Comparison of ENCODE assay signal across 17 cellular contexts in the genomic region with DNA sequence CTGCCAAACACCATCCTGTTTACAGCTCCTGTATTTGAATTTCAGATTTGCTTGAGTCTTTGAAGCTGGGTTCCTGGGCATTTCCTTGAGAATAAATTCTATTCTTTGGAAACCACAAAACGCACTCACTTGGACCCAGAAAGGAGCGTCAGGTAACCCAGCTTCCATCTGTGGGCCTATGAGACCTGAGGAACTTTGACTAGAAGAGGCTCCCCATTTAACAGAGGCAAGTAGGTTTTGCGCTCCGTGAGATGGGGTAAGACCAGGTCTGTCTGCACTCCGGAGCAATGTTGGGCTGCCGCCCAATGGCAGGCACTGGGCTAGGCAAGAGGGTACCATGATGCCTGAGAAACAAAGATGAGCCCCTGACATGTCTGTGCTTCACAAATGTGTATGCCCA. TPM values are rescaled to one million over a fixed set of nuclear protein-coding genes. Genes with fewer than 3 reads are reported as not detected.
A peak's percentile ranks its signal among the peaks of the same experiment; 100 is the strongest.
DNase-seq lines count a peak whose midpoint lies in the region; ATAC-seq, FAIRE-seq and TF ChIP-seq lines count a peak whose summit lies in the region.
"Had no signal": no experiment of that assay in that cellular context is flagged by ENCODE, and none has a peak within 500 bp of the region (broad histone marks: within the 10 kb centered on the region; RNA-seq: fewer than 3 reads in every experiment).

No MANE protein-coding gene starts in this region.

- DNase-seq in CD4-positive, alpha-beta memory T cell, result peak; percentile 34 to 53 (median 50)
- DNase-seq in activated CD4-positive, alpha-beta T cell treated with anti-CD3 and anti-CD28 coated beads for 48 hours, result peak; percentile 66
- DNase-seq in nephron progenitor cell, result no peak
- no peak for DNase-seq in HepG2 (ENCODE audit: low spot score)
- DNase-seq in Caco-2, result no peak
- DNase-seq in NCI-H2171 (lab: John Stamatoyannopoulos, UW), result no peak
- no peak for DNase-seq in NCI-H524 treated with DMSO at 0.1 percent for 48 hours (lab: John Stamatoyannopoulos, UW)
- DNase-seq: left ventricle myocardium superior, NCI-H1105, NCI-H2171 treated with DMSO at 0.1 percent for 48 hours, small intestine had no signal

- 76% methylated on average over 6 of the region's 6 CpGs for WGBS in HepG2 (ENCODE audit: low lambda C conversion rate)

- H3K4me3 Mint-ChIP-seq in CD4-positive, alpha-beta memory T cell, result peak overlapping the region; percentile 75 to 95 (median 88)
- H3K4me3 Mint-ChIP-seq in activated naive CD4-positive, alpha-beta T cell treated with anti-CD3 and anti-CD28 coated beads, Interleukin-2, amount 50 U/mL, for 24 hours, result peak overlapping the region; percentile 90
- H3K4me3 Mint-ChIP-seq in nephron progenitor cell (peak overlapping the region; percentile 83), Caco-2 (ENCODE audit: unreplicated experiment) (no peak overlapping the region)
- H3K4me3 Mint-ChIP-seq: dendritic cell treated with granulocyte-macrophage colony-stimulating factor and Interleukin-4, amounts not matched to agents 40 ng/mL and 50 ng/mL, for 4 days had no signal

- no peaks in the 10 kb centered on the region for H3K36me3 ChIP-seq in CD4-positive, alpha-beta memory T cell (ENCODE audit: insufficient read depth, low read length)
- H3K36me3 ChIP-seq in HepG2 (replicated peaks in 1 of 2; ENCODE audit: control insufficient read depth in 1 of 2, insufficient read depth in 2 of 2, low read length in 2 of 2) (no peaks in the 10 kb centered on the region), Caco-2 (ENCODE audit: control insufficient read depth, insufficient read depth, low read length) (no peaks in the 10 kb centered on the region)

- ATAC-seq in HepG2, result no peak
- ATAC-seq: GM12878, left ventricle myocardium superior had no signal

- no peak overlapping the region for H3K9ac ChIP-seq in HepG2 (ENCODE audit: insufficient read depth, low read depth, low read length)

- no peaks in the 10 kb centered on the region for H3K36me3 Mint-ChIP-seq in CD4-positive, alpha-beta memory T cell
- H3K36me3 Mint-ChIP-seq in activated naive CD4-positive, alpha-beta T cell treated with anti-CD3 and anti-CD28 coated beads, Interleukin-2, amount 50 U/mL, for 24 hours, result no peaks in the 10 kb centered on the region
- H3K36me3 Mint-ChIP-seq in nephron progenitor cell (ENCODE audit: low read depth) (no peaks in the 10 kb centered on the region), Caco-2 (ENCODE audit: insufficient read depth, unreplicated experiment) (no peaks in the 10 kb centered on the region)

- H3K4me1 Mint-ChIP-seq in CD4-positive, alpha-beta memory T cell, result peaks cover 22 to 60% (median 46%) of the 10 kb centered on the region in 4 donors
- peaks cover 79% of the 10 kb centered on the region for H3K4me1 Mint-ChIP-seq in activated naive CD4-positive, alpha-beta T cell treated with anti-CD3 and anti-CD28 coated beads, Interleukin-2, amount 50 U/mL, for 24 hours
- H3K4me1 Mint-ChIP-seq in nephron progenitor cell (peaks cover 85% of the 10 kb centered on the region), Caco-2 (ENCODE audit: low read depth, unreplicated experiment) (peaks cover 25% of the 10 kb centered on the region)

- TF ChIP-seq RAD21 in HepG2 (CRISPR knock-in tag; IDR thresholded peaks at IDR 0.05), result no peak

- H3K9me3 Mint-ChIP-seq in CD4-positive, alpha-beta memory T cell, result no peaks in the 10 kb centered on the region
- no peaks in the 10 kb centered on the region for H3K9me3 Mint-ChIP-seq in activated naive CD4-positive, alpha-beta T cell treated with anti-CD3 and anti-CD28 coated beads, Interleukin-2, amount 50 U/mL, for 24 hours
- H3K9me3 Mint-ChIP-seq in nephron progenitor cell (no peaks in the 10 kb centered on the region), Caco-2 (ENCODE audit: unreplicated experiment) (no peaks in the 10 kb centered on the region)
- H3K9me3 Mint-ChIP-seq: activated T-helper 2 cell treated with anti-CD3 and anti-CD28 coated beads, Interferon-gamma antibody, Interleukin-2, Interleukin-4, amounts not matched to agents 10 μg/mL and 5 μg/mL and 100 μg/mL, durations not matched to agents 14 hours and 24 hours and 36 hours; dendritic cell treated with granulocyte-macrophage colony-stimulating factor and Interleukin-4, amounts not matched to agents 40 ng/mL and 50 ng/mL, for 4 days had no signal

- TF ChIP-seq CTCF in nephron progenitor cell (IDR thresholded peaks at IDR 0.05) (no peak), HepG2 (CRISPR knock-in tag; IDR thresholded peaks at IDR 0.05) (no peak), Caco-2 (IDR thresholded peaks at IDR 0.05; ENCODE audit: insufficient read depth in 1 of 2, low read depth in 1 of 2, low read length in 1 of 2, severe bottlenecking in 1 of 2, unreplicated experiment in 1 of 2) (no peak)

- intact Hi-C loops in CD4-positive, alpha-beta memory T cell (cut with micrococcal nuclease), result no loop called here
- intact Hi-C loops in HepG2 (cut with micrococcal nuclease; ENCODE audit: unreplicated experiment), result loop anchor here (5.0 kb wide), 1 partner anchor 200 kb away; the partner anchor contains the start of gene CCDC138
- intact Hi-C loops in Caco-2 (cut with micrococcal nuclease; ENCODE audit: unreplicated experiment), result no loop called here

- H3K4me2 ChIP-seq in HepG2 (ENCODE audit: low read depth, low read length), result no peak overlapping the region

- H3K9me3 ChIP-seq in CD4-positive, alpha-beta memory T cell (ENCODE audit: control insufficient read depth in 1 of 2, low read length in 2 of 2), result no peaks in the 10 kb centered on the region
- no peaks in the 10 kb centered on the region for H3K9me3 ChIP-seq in HepG2 (ENCODE audit: low read length)
- no peaks in the 10 kb centered on the region for H3K9me3 ChIP-seq in Caco-2

- no peak overlapping the region for H2AFZ ChIP-seq in HepG2 (ENCODE audit: low read length)

- TF ChIP-seq EP300 in HepG2 (IDR thresholded peaks at IDR 0.05; ENCODE audit: low read depth in 2 of 2, low read length in 2 of 2) (no peak), HepG2 (CRISPR knock-in tag; IDR thresholded peaks at IDR 0.05; ENCODE audit: borderline replicate concordance) (no peak)

- H3K4me3 ChIP-seq in CD4-positive, alpha-beta memory T cell (ENCODE audit: low read length in 2 of 2), result no peak overlapping the region
- H3K4me3 ChIP-seq in HepG2 (replicated peaks in 1 of 3; ENCODE audit: insufficient read depth in 1 of 3, low read depth in 2 of 3, low read length in 3 of 3) (no peak overlapping the region), Caco-2 (ENCODE audit: low read depth, low read length) (no peak overlapping the region)
- H3K4me3 ChIP-seq: GM12878 had no signal

- peaks cover 32% of the 10 kb centered on the region for H3K4me1 ChIP-seq in CD4-positive, alpha-beta memory T cell (ENCODE audit: insufficient read depth, low read length)
- H3K4me1 ChIP-seq in HepG2 (ENCODE audit: insufficient read depth, low read length) (peaks cover 21% of the 10 kb centered on the region), Caco-2 (peaks cover 23% of the 10 kb centered on the region)

- no peaks in the 10 kb centered on the region for H4K20me1 ChIP-seq in HepG2 (ENCODE audit: insufficient read depth, low read length)

- BruUV-seq in HepG2 (replicated peaks; lab: Mats Ljungman, UMichigan) (no TSS peak), Caco-2 (replicated peaks; lab: Mats Ljungman, UMichigan) (no TSS peak)

- H3K27me3 ChIP-seq in CD4-positive, alpha-beta memory T cell (ENCODE audit: insufficient read depth, low read length), result no peaks in the 10 kb centered on the region
- H3K27me3 ChIP-seq in HepG2 (ENCODE audit: control insufficient read depth in 1 of 2, insufficient read depth in 2 of 2, low read length in 2 of 2), result peaks cover 7 to 51% of the 10 kb centered on the region in 2 experiments; a peak in 4 of 5 replicates
- H3K27me3 ChIP-seq in Caco-2 (replicated peaks; ENCODE audit: control insufficient read depth, insufficient read depth, low read length), result no peaks in the 10 kb centered on the region

- peak overlapping the region in 6 of 7 donors; percentile 62 to 87 (median 71) for H3K27ac Mint-ChIP-seq in CD4-positive, alpha-beta memory T cell
- peak overlapping the region; percentile 56 for H3K27ac Mint-ChIP-seq in activated naive CD4-positive, alpha-beta T cell treated with anti-CD3 and anti-CD28 coated beads, Interleukin-2, amount 50 U/mL, for 24 hours
- H3K27ac Mint-ChIP-seq in nephron progenitor cell (peak overlapping the region; percentile 13), Caco-2 (ENCODE audit: unreplicated experiment) (no peak overlapping the region)
- H3K27ac Mint-ChIP-seq: activated T-helper 2 cell treated with anti-CD3 and anti-CD28 coated beads, Interferon-gamma antibody, Interleukin-2, Interleukin-4, amounts not matched to agents 10 μg/mL and 5 μg/mL and 100 μg/mL, durations not matched to agents 14 hours and 24 hours and 36 hours; dendritic cell treated with granulocyte-macrophage colony-stimulating factor and Interleukin-4, amounts not matched to agents 40 ng/mL and 50 ng/mL, for 4 days; progenitor cell of endocrine pancreas had no signal

- in situ Hi-C loops in HepG2 (cut with HindIII; ENCODE audit: extremely low pct_ligation_motif_present, low pct_unique_long_range_greater_than_20kb), result loop anchor here (5.0 kb wide), 1 partner anchor 60 kb away; no protein-coding TSS in a partner anchor

- H3K27ac ChIP-seq in CD4-positive, alpha-beta memory T cell (ENCODE audit: low read depth, low read length), result no peak overlapping the region
- H3K27ac ChIP-seq in HepG2 (ENCODE audit: extremely low read length, insufficient read depth, low read length), result no peak overlapping the region

- H3K27me3 Mint-ChIP-seq in CD4-positive, alpha-beta memory T cell, result peaks cover 0 to 7% of the 10 kb centered on the region in 2 donors
- no peaks in the 10 kb centered on the region for H3K27me3 Mint-ChIP-seq in activated naive CD4-positive, alpha-beta T cell treated with anti-CD3 and anti-CD28 coated beads, Interleukin-2, amount 50 U/mL, for 24 hours
- H3K27me3 Mint-ChIP-seq in nephron progenitor cell (ENCODE audit: low read depth, poor library complexity) (no peaks in the 10 kb centered on the region), Caco-2 (ENCODE audit: insufficient read depth, unreplicated experiment) (no peaks in the 10 kb centered on the region)

- no peak for TF ChIP-seq POLR2A in HepG2 (IDR thresholded peaks at IDR 0.05; ENCODE audit: insufficient read depth in 1 of 2, low read depth in 2 of 2, low read length in 2 of 2)

- no peak for FAIRE-seq in HepG2 (lab: Jason Lieb, UNC)
- FAIRE-seq: G401.6, GM12878, small intestine had no signal

- CTCF ChIA-PET in CD4-positive, alpha-beta memory T cell (lab: Charles Lee; ENCODE audit: partially characterized antibody), result interaction anchor here (1.0 to 8.2 kb wide), 7 partner anchors 11 to 134 kb away, joined by 3 to 104 read pairs (median 4); no protein-coding TSS in a partner anchor
- CTCF ChIA-PET in HepG2 (lab: Yijun Ruan, JAX; ENCODE audit: low intra/inter-chr PET ratio, low total read pairs) (no interaction called here), Caco-2 (lab: Charles Lee) (no interaction called here)

- POLR2A ChIA-PET in CD4-positive, alpha-beta memory T cell (lab: Charles Lee; ENCODE audit: partially characterized antibody), result interaction anchor here (0.7 to 5.1 kb wide), 5 partner anchors 19 to 59 kb away, joined by 3 to 25 read pairs (median 3); no protein-coding TSS in a partner anchor
- POLR2A ChIA-PET in HepG2 (lab: Yijun Ruan, JAX), result no interaction called here
- POLR2A ChIA-PET in Caco-2 (lab: Charles Lee), result no interaction called here

- no peaks in the 10 kb centered on the region for H3K79me2 ChIP-seq in HepG2 (ENCODE audit: insufficient read depth, low read length)

RNA-seq across cellular contexts. Expression of gene EDAR, which starts 1.9 kb away (rescaled TPM):
- total RNA-seq in CD4-positive, alpha-beta memory T cell, result 1 to 10 TPM; 5.8 to 6.3 TPM
- polyA plus RNA-seq in CD4-positive, alpha-beta memory T cell, result 1 to 10 TPM; 3.0 to 3.5 TPM
- total RNA-seq in HepG2 (2016; rRNA removed; fragmentation: Illumina TruSeq; extraction: Trizol) (not detected in 2 replicates), Caco-2 (2022) (0.82 and 0.95 TPM in 2 replicates)
- total RNA-seq in HepG2 (2016; cell fraction: cytosol; rRNA removed; fragmentation: Illumina TruSeq; extraction: Trizol; ENCODE audit: low read depth), result not detected in 2 replicates
- not detected in 2 replicates for total RNA-seq in HepG2 (2016; cell fraction: insoluble cytoplasmic fraction; rRNA removed; fragmentation: Illumina TruSeq; extraction: Trizol)
- total RNA-seq in HepG2 (2016; cell fraction: membrane; rRNA removed; fragmentation: Illumina TruSeq; extraction: Trizol), result not detected in 2 replicates
- total RNA-seq in HepG2 (2016; cell fraction: nucleus; rRNA removed; fragmentation: Illumina TruSeq; extraction: Trizol), result not detected in 2 replicates
- not detected in 2 replicates for polyA plus RNA-seq in HepG2 (2011; rRNA removed)
- not detected in 2 replicates for polyA plus RNA-seq in HepG2 (2011; cell fraction: cytosol; rRNA removed)
- polyA plus RNA-seq in HepG2 (2011; cell fraction: nucleus; rRNA removed), result not detected in 2 replicates
- not detected in 2 replicates for polyA plus RNA-seq in HepG2 (2012)
- not detected in 2 replicates for polyA plus RNA-seq in HepG2 (2016; cell fraction: cytosol; fragmentation: Illumina TruSeq; extraction: Trizol; ENCODE audit: low read depth)
- not detected in 2 replicates for polyA plus RNA-seq in HepG2 (2016; cell fraction: insoluble cytoplasmic fraction; fragmentation: Illumina TruSeq; extraction: Trizol; ENCODE audit: low read depth)
- not detected in 2 replicates for polyA plus RNA-seq in HepG2 (2016; cell fraction: membrane; fragmentation: Illumina TruSeq; extraction: Trizol; ENCODE audit: low read depth)
- polyA plus RNA-seq in HepG2 (2016; cell fraction: nucleus; fragmentation: Illumina TruSeq; extraction: Trizol; ENCODE audit: insufficient read depth, low read depth), result not detected in 2 replicates
- polyA minus RNA-seq in HepG2 (2011; rRNA and poly(A)+ RNA removed; ENCODE audit: low replicate concordance), result 0.16 TPM in 1 of 2 replicates, not detected in the other
- polyA minus RNA-seq in HepG2 (2011; cell fraction: cytosol; rRNA and poly(A)+ RNA removed), result not detected in 2 replicates
- not detected in 2 replicates for polyA minus RNA-seq in HepG2 (2011; cell fraction: nucleus; rRNA and poly(A)+ RNA removed)
- total RNA-seq: GM12878, left ventricle myocardium superior had no signal

Comparison
In these comparisons a context has a peak if more than half of its experiments do, and no peak if none do; other contexts are left out.
1. DNase-seq: peak in CD4-positive, alpha-beta memory T cell (5 of 5) and activated CD4-positive, alpha-beta T cell treated with anti-CD3 and anti-CD28 coated beads for 48 hours (single experiment); none in nephron progenitor cell (single experiment), HepG2 (single experiment), Caco-2 (0 of 2), NCI-H2171 (single experiment) and NCI-H524 treated with DMSO at 0.1 percent for 48 hours (single experiment).